Comparison of ENCODE assay signal across 23 cellular contexts in the genomic region with DNA sequence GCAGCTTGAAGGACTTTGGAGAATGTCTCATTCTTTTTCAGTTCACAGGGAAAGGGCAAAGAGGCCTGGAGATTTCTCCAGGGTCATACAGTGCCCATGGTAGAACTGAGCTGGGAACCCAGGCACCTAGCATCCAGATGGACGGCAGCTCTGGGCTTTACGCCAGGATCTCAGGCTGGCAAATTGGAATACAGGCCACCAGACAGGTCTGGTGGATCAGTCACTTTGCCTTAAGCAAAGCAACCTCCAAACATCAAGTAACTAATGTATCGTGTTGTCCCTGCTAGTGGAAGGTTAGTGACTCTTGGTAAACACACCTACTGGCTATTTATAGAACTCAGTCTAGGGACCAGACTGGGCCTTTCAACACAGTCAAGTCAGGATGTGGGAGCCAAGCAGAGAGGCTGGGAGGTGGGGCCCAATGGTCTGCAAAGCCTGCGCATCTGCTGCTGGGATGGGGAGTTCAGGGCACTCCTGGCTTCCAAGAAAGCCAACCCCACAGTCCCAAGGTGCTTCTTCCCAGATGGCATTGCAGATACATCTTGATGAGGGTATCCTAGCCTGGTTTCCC. TPM values are rescaled to one million over a fixed set of nuclear protein-coding genes. Genes with fewer than 3 reads are reported as not detected.
DNase-seq lines count a peak whose midpoint lies in the region; ATAC-seq and TF ChIP-seq lines count a peak whose summit lies in the region.
"Had no signal": no experiment of that assay in that cellular context is flagged by ENCODE, and none has a peak within 500 bp of the region (broad histone marks: within the 10 kb centered on the region; RNA-seq: fewer than 3 reads in every experiment).

No MANE protein-coding gene starts in this region.

- H3K27ac ChIP-seq in SK-N-SH (ENCODE audit: low read depth in 2 of 2, low read length in 1 of 2) (peak overlapping the region in 1 of 2 experiments; percentile 23; a peak in 1 of 4 replicates), PC-3 (ENCODE audit: low read length) (no peak overlapping the region), prostate gland (peak overlapping the region in 1 of 2 donors; percentile 30), trophoblast cell (ENCODE audit: low read depth, low read length) (no peak overlapping the region)
- H3K27ac ChIP-seq: adrenal gland, body of pancreas, GM23248, KMS-11, neutrophil, psoas muscle, RWPE1, thoracic aorta had no signal

- BruUV-seq in PC-3 (replicated peaks; lab: Mats Ljungman, UMichigan), result no TSS peak

- H4K12ac ChIP-seq in trophoblast cell (ENCODE audit: low read depth, low read length), result no peak overlapping the region

- H3K4me1 ChIP-seq in SK-N-SH (ENCODE audit: control insufficient read depth in 1 of 2, insufficient read depth in 2 of 2, low read depth in 1 of 2, low read length in 1 of 2) (peaks cover 0 to 29% of the 10 kb centered on the region in 2 experiments; a peak in 1 of 4 replicates), PC-3 (ENCODE audit: insufficient read depth, low read length) (0 out of 2 replicates have a peak, but pooled peaks cover 5% of the 10 kb centered on the region), prostate gland (replicated peaks) (peaks cover 15% of the 10 kb centered on the region), trophoblast cell (ENCODE audit: control insufficient read depth in 1 of 2, insufficient read depth in 2 of 2, low read length in 2 of 2) (peaks cover 0 to 2% of the 10 kb centered on the region in 2 experiments)
- H3K4me1 ChIP-seq: adrenal gland, psoas muscle had no signal

- H3K27me3 ChIP-seq in SK-N-SH (ENCODE audit: insufficient read depth) (peaks cover 11% of the 10 kb centered on the region; the same call in 1 of the 2 replicates), PC-3 (ENCODE audit: low read length) (no peaks in the 10 kb centered on the region), prostate gland (replicated peaks; ENCODE audit: insufficient read depth) (no peaks in the 10 kb centered on the region), trophoblast cell (ENCODE audit: insufficient read depth, low read length) (no peaks in the 10 kb centered on the region)
- H3K27me3 ChIP-seq: adrenal gland, body of pancreas had no signal

- H3F3A ChIP-seq in SK-N-SH (replicated peaks; ENCODE audit: insufficient read depth) (no peaks in the 10 kb centered on the region), PC-3 (ENCODE audit: low read length, unreplicated experiment) (no peaks in the 10 kb centered on the region)

- TF ChIP-seq CTCF in SK-N-SH (IDR thresholded peaks at IDR 0.05), result no peak
- no peak for TF ChIP-seq CTCF in PC-3 (conservative IDR thresholded peaks at IDR 0.05; ENCODE audit: low read depth, low read length)
- no peak for TF ChIP-seq CTCF in prostate gland (IDR thresholded peaks at IDR 0.05)

- 65% methylated on average over 3 of the region's 4 CpGs for WGBS in SK-N-SH (ENCODE audit: low lambda C conversion rate)
- 72% methylated on average over 4 of the region's 4 CpGs for WGBS in prostate gland
- WGBS in trophoblast cell (ENCODE audit: extremely low coverage, insufficient coverage, insufficient read length), result no CpG with 5 or more reads among the region's 4 CpGs

- no peak for TF ChIP-seq RAD21 in SK-N-SH (IDR thresholded peaks at IDR 0.05; ENCODE audit: low read length)

- H2AFZ ChIP-seq in SK-N-SH (ENCODE audit: low read depth) (no peak overlapping the region), PC-3 (ENCODE audit: low read length) (no peak overlapping the region), trophoblast cell (ENCODE audit: insufficient read depth, low read length, poor library complexity) (no peak overlapping the region)
- H2AFZ ChIP-seq: GM23248 had no signal

- no peak overlapping the region for H2BK12ac ChIP-seq in trophoblast cell (ENCODE audit: low read length)

- H3K9me3 ChIP-seq in SK-N-SH (no peaks in the 10 kb centered on the region), PC-3 (ENCODE audit: low read length) (no peaks in the 10 kb centered on the region), prostate gland (no peaks in the 10 kb centered on the region), trophoblast cell (ENCODE audit: insufficient read depth, low read depth, low read length) (peaks cover 4% of the 10 kb centered on the region)
- H3K9me3 ChIP-seq: adrenal gland, body of pancreas, neutrophil, psoas muscle, thoracic aorta had no signal

- H3K4ac ChIP-seq in trophoblast cell (ENCODE audit: low read depth, low read length), result no peak overlapping the region

- DNase-seq in SK-N-SH, result no peak
- DNase-seq in DMS153 (lab: John Stamatoyannopoulos, UW), result peak; percentile 46
- DNase-seq in PC-3, result peak; percentile 54
- peak; percentile 55 for DNase-seq in prostate gland (ENCODE audit: low spot score)
- DNase-seq in trophoblast cell, result no peak
- no peak for DNase-seq in NCI-H774 (lab: John Stamatoyannopoulos, UW)
- DNase-seq: activated CD4-positive, alpha-beta T cell treated with anti-CD3 and anti-CD28 coated beads, Interleukin-2, amount 10 ng/mL, durations not matched to agents 24 days and 14 days; activated naive CD4-positive, alpha-beta T cell treated with anti-CD3 and anti-CD28 coated beads for 36 hours; activated T-cell treated with anti-CD3 and anti-CD28 coated beads, Interleukin-2, amount 50 U/mL, for 48 hours; adrenal gland; C1 segment of cervical spinal cord; GM23248; NCI-H1436 treated with DMSO at 0.1 percent for 48 hours; NCI-H2107; NCI-H524 treated with DMSO at 0.1 percent for 48 hours; psoas muscle; stimulated activated naive CD8-positive, alpha-beta T cell treated with anti-CD3 and anti-CD28 coated beads, Interleukin-15, Interleukin-2, amounts not matched to agents 100 U/mL and 50 U/mL, for 24 hours had no signal

- no peak overlapping the region for H3K18ac ChIP-seq in trophoblast cell (ENCODE audit: low read length)

- CTCF ChIA-PET in SK-N-SH (lab: Yijun Ruan, JAX), result interaction anchor here (1.4 kb wide), 2 partner anchors 20 to 1154 kb away, joined by 3 read pairs; no protein-coding TSS in a partner anchor
- CTCF ChIA-PET in PC-3 (lab: Charles Lee), result no interaction called here

- H3K4me3 ChIP-seq in SK-N-SH (ENCODE audit: low read depth in 2 of 2, low read length in 1 of 2), result no peak overlapping the region
- H3K4me3 ChIP-seq in PC-3 (ENCODE audit: low read length), result no peak overlapping the region
- no peak overlapping the region for H3K4me3 ChIP-seq in prostate gland
- H3K4me3 ChIP-seq in trophoblast cell (ENCODE audit: low read depth, low read length), result no peak overlapping the region
- H3K4me3 ChIP-seq: adrenal gland, body of pancreas, GM23248, psoas muscle, thoracic aorta had no signal

- H3K23ac ChIP-seq in trophoblast cell (ENCODE audit: low read length), result no peak overlapping the region

- H3K9ac ChIP-seq in SK-N-SH (no peak overlapping the region), PC-3 (ENCODE audit: low read length) (no peak overlapping the region), trophoblast cell (ENCODE audit: low read length) (no peak overlapping the region)
- H3K9ac ChIP-seq: GM23248, KMS-11 had no signal

- H2BK120ac ChIP-seq in trophoblast cell (ENCODE audit: insufficient read depth, low read length, poor library complexity), result no peak overlapping the region

- H2AK5ac ChIP-seq in trophoblast cell (ENCODE audit: low read length), result no peak overlapping the region

- intact Hi-C loops in PC-3 (cut with micrococcal nuclease) (no loop called here), prostate gland (cut with DNase I) (no loop called here)

- no peak overlapping the region for H4K8ac ChIP-seq in trophoblast cell (ENCODE audit: low read depth, low read length)

- H3K79me2 ChIP-seq in SK-N-SH (ENCODE audit: insufficient read depth) (no peaks in the 10 kb centered on the region), PC-3 (ENCODE audit: low read length) (no peaks in the 10 kb centered on the region), trophoblast cell (ENCODE audit: control insufficient read depth, insufficient read depth, low read length, poor library complexity) (no peaks in the 10 kb centered on the region)

- H3K4me2 ChIP-seq in SK-N-SH, result no peak overlapping the region
- no peak overlapping the region for H3K4me2 ChIP-seq in PC-3 (ENCODE audit: low read length)
- no peak overlapping the region for H3K4me2 ChIP-seq in trophoblast cell (ENCODE audit: low read length)
- H3K4me2 ChIP-seq: KMS-11 had no signal

- H3K36me3 ChIP-seq in SK-N-SH (replicated peaks in 1 of 2; ENCODE audit: control insufficient read depth in 1 of 2, insufficient read depth in 2 of 2, low read length in 1 of 2) (no peaks in the 10 kb centered on the region), PC-3 (ENCODE audit: low read depth, low read length) (no peaks in the 10 kb centered on the region), prostate gland (no peaks in the 10 kb centered on the region), trophoblast cell (ENCODE audit: control insufficient read depth in 1 of 2, insufficient read depth in 2 of 2, low read length in 2 of 2) (no peaks in the 10 kb centered on the region)
- H3K36me3 ChIP-seq: adrenal gland, neutrophil, thoracic aorta had no signal

- no peak for TF ChIP-seq POLR2A in prostate gland (IDR thresholded peaks at IDR 0.05)

- H2BK5ac ChIP-seq in trophoblast cell (ENCODE audit: low read depth, low read length, poor library complexity), result no peak overlapping the region

- no peak overlapping the region for H3K14ac ChIP-seq in trophoblast cell (ENCODE audit: low read length)

- TF ChIP-seq EP300 in SK-N-SH (IDR thresholded peaks at IDR 0.05; ENCODE audit: borderline replicate concordance in 1 of 2, low read depth in 1 of 2, low read length in 1 of 2), result peak in 1 of 2 experiments; percentile 37; a peak in 1 of 4 replicates

- ATAC-seq in SK-N-SH treated with all-trans-retinoic acid at 6 μM for 48 hours, result no peak
- ATAC-seq in PC-3, result no peak
- ATAC-seq: body of pancreas; stimulated activated naive CD8-positive, alpha-beta T cell treated with anti-CD3 and anti-CD28 coated beads, Interleukin-15, Interleukin-2, amounts not matched to agents 100 U/mL and 50 U/mL, for 24 hours had no signal

- H3K9me2 ChIP-seq in SK-N-SH, result no peaks in the 10 kb centered on the region
- no peaks in the 10 kb centered on the region for H3K9me2 ChIP-seq in PC-3 (replicated peaks; ENCODE audit: low read length)

- H4K20me1 ChIP-seq in SK-N-SH (ENCODE audit: insufficient read depth) (no peaks in the 10 kb centered on the region), PC-3 (ENCODE audit: low read length) (no peaks in the 10 kb centered on the region)

- H4K91ac ChIP-seq in trophoblast cell (ENCODE audit: low read depth, low read length), result no peak overlapping the region

- no peaks in the 10 kb centered on the region for H3K79me1 ChIP-seq in trophoblast cell (ENCODE audit: low read length)

- POLR2A ChIA-PET in SK-N-SH (lab: Yijun Ruan, JAX) (no interaction called here), PC-3 (lab: Charles Lee; ENCODE audit: unreplicated experiment) (no interaction called here)

TF ChIP-seq in SK-N-SH, 30 proteins besides CTCF, POLR2A, EP300 and RAD21 (continues in another document):
- TF ChIP-seq ELF1 (IDR thresholded peaks at IDR 0.05), result no peak
- no peak for TF ChIP-seq FOXM1 (IDR thresholded peaks at IDR 0.05; ENCODE audit: low read depth)

TF ChIP-seq in SK-N-SH treated with all-trans-retinoic acid at 6 μM for 48 hours, 23 proteins besides CTCF, POLR2A, EP300 and RAD21 (continues in another document):
- TF ChIP-seq ESRRG (CRISPR knock-in tag; IDR thresholded peaks at IDR 0.05), result no peak

RNA-seq across cellular contexts. Expression of a gene that starts 30.2 kb away (rescaled TPM):
- polyA plus RNA-seq in SK-N-SH (2012; rRNA removed), result 1,514 and 1,792 TPM in 2 replicates
- 1,001 and 1,355 TPM in 2 replicates for polyA plus RNA-seq in SK-N-SH (2012; cell fraction: cytosol; rRNA removed)
- polyA plus RNA-seq in SK-N-SH (2012; cell fraction: nucleus; rRNA removed), result 360 and 521 TPM in 2 replicates
- total RNA-seq in PC-3 (2014; rRNA removed) (216 and 253 TPM in 2 replicates), prostate gland (100 to 1,000 TPM; 593 to 930 TPM)
- polyA plus RNA-seq in trophoblast cell (2013), result 2,044 and 2,170 TPM in 2 replicates

Comparison
In these comparisons a context has a peak if more than half of its experiments do, and no peak if none do; other contexts are left out.
1. DNase-seq: peak in DMS153 (single experiment), PC-3 (single experiment) and prostate gland (single experiment); none in SK-N-SH (single experiment), trophoblast cell (0 of 2) and NCI-H774 (single experiment).